In the genomic region with DNA sequence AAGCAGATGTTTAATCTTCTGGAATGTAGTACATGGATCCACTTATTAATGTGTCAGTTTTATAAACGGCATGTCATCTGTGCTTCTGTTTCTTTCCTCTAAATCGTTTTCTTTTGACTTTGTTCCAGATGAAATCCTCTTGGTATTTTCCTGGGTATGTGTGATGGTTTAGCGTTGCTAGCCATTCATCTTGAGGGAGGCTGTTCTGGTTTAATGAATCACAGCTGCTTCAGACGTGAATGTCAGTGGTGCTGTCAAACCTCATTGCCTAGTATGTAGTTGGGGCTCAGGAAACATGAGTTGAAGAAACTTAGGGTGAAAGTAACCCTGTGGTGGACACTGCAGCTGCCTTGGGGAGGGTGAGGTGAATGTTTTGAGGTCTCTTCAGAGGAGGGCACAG, we compare ENCODE assay signal across 18 cellular contexts. TPM values are rescaled to one million over a fixed set of nuclear protein-coding genes. Genes with fewer than 3 reads are reported as not detected.
DNase-seq lines count a peak whose midpoint lies in the region; TF ChIP-seq lines count a peak whose summit lies in the region.
"Had no signal": no experiment of that assay in that cellular context is flagged by ENCODE, and none has a peak within 500 bp of the region (broad histone marks: within the 10 kb centered on the region; RNA-seq: fewer than 3 reads in every experiment).

No MANE protein-coding gene starts in this region.

- peaks cover 0 to 2% (median 0%) of the 10 kb centered on the region in 6 donors for H3K9me3 Mint-ChIP-seq in immature natural killer cell
- H3K9me3 Mint-ChIP-seq: GM23338 had no signal

- no peak for TF ChIP-seq CTCF in HFF-Myc (IDR thresholded peaks at IDR 0.05; ENCODE audit: low read depth, low read length, missing control alignments)
- TF ChIP-seq CTCF in foreskin fibroblast (IDR thresholded peaks at IDR 0.05; ENCODE audit: low read depth, low read length) = no peak

- peak; percentile 35 for DNase-seq in AG08395 (ENCODE audit: low spot score)
- peak; percentile 54 for DNase-seq in HFF-Myc (ENCODE audit: extremely low read depth, low read depth)
- DNase-seq in caudate nucleus (lab: John Stamatoyannopoulos, UW) = no peak
- DNase-seq in foreskin fibroblast = peak; percentile 7 to 47
- DNase-seq in A172 (ENCODE audit: low spot score) = no peak
- no peak for DNase-seq in immature natural killer cell
- DNase-seq in DMS53 treated with DMSO at 0.1 percent for 48 hours (lab: John Stamatoyannopoulos, UW; ENCODE audit: unreplicated experiment) = no peak
- DNase-seq in NCI-H1105 treated with DMSO at 0.1 percent for 48 hours (lab: John Stamatoyannopoulos, UW) = no peak
- DNase-seq: EL, NCI-H1417, NCI-H187 treated with DMSO at 0.1 percent for 48 hours, NCI-H2171, NCI-H446 treated with DMSO at 0.1 percent for 48 hours, SJCRH30 had no signal

- no peak overlapping the region for H3K27ac Mint-ChIP-seq in immature natural killer cell
- H3K27ac Mint-ChIP-seq: GM23338 had no signal

- no peak overlapping the region for H3K4me3 ChIP-seq in HFF-Myc (replicated peaks; ENCODE audit: low read depth, low read length)
- H3K4me3 ChIP-seq in foreskin fibroblast (ENCODE audit: low read depth in 1 of 2, low read length in 2 of 2) = no peak overlapping the region
- H3K4me3 ChIP-seq: GM23338, SJCRH30 had no signal

- H3K4me1 Mint-ChIP-seq in immature natural killer cell = no peaks in the 10 kb centered on the region

- H3K27me3 Mint-ChIP-seq in immature natural killer cell (ENCODE audit: low read depth in 3 of 3) = peaks cover 0 to 3% (median 2%) of the 10 kb centered on the region in 3 donors

- H3K27ac ChIP-seq in caudate nucleus (ENCODE audit: low read depth, low read length) = peak overlapping the region; percentile 27
- H3K27ac ChIP-seq: 22Rv1, C4-2B, SJCRH30 had no signal

- H3K4me3 Mint-ChIP-seq in immature natural killer cell = no peak overlapping the region
- H3K4me3 Mint-ChIP-seq: GM23338 had no signal

- H3K36me3 Mint-ChIP-seq in immature natural killer cell = no peaks in the 10 kb centered on the region

RNA-seq across cellular contexts. Expression of gene KCNK1, which starts 33.2 kb away (rescaled TPM):
- total RNA-seq in A172 (2014; rRNA removed; shearing (Covaris generic)) = 3.5 and 4.3 TPM in 2 replicates
- not detected for polyA plus RNA-seq in immature natural killer cell
- total RNA-seq: LHCN-M2, SJCRH30 had no signal

Comparison
In these comparisons a context has a peak if more than half of its experiments do, and no peak if none do; other contexts are left out.
1. DNase-seq: peak in AG08395 (single experiment), HFF-Myc (single experiment) and foreskin fibroblast (2 of 2); none in caudate nucleus (0 of 61), A172 (single experiment), immature natural killer cell (0 of 3), DMS53 treated with DMSO at 0.1 percent for 48 hours (single experiment) and NCI-H1105 treated with DMSO at 0.1 percent for 48 hours (single experiment).